Comparison of ENCODE assay signal across 15 cellular contexts in genomic region chr18:28995319-28995718, GRCh38.
DNase-seq lines count a peak whose midpoint lies in the region; ATAC-seq and TF ChIP-seq lines count a peak whose summit lies in the region.
"Had no signal": no experiment of that assay in that cellular context is flagged by ENCODE, and none has a peak within 500 bp of the region (broad histone marks: within the 10 kb centered on the region; RNA-seq: fewer than 3 reads in every experiment).

No MANE protein-coding gene starts in this region.

- H2AFZ ChIP-seq in DND-41 (ENCODE audit: low read depth, low read length), result no peak overlapping the region; the same call in 1 of the 2 replicates
- H2AFZ ChIP-seq: parathyroid adenoma had no signal

- no peak for TF ChIP-seq EP300 in tibial nerve (IDR thresholded peaks at IDR 0.05)

- H3K4me2 ChIP-seq in DND-41 (ENCODE audit: insufficient read depth, low read length), result no peak overlapping the region

- H3K4me3 Mint-ChIP-seq in neural crest cell, result no peak overlapping the region
- H3K4me3 Mint-ChIP-seq: activated naive CD4-positive, alpha-beta T cell treated with anti-CD3 and anti-CD28 coated beads for 36 hours; central memory CD8-positive, alpha-beta T cell; T-helper 2 cell treated with Interferon-gamma antibody and Interleukin-4, amounts not matched to agents 5 μg/mL and 100 μg/mL, for 36 hours had no signal

- TF ChIP-seq POLR2A in tibial nerve (IDR thresholded peaks at IDR 0.05), result no peak

- no peaks in the 10 kb centered on the region for H3K9me3 ChIP-seq in DND-41 (ENCODE audit: insufficient read depth, low read length, severe bottlenecking)
- no peaks in the 10 kb centered on the region for H3K9me3 ChIP-seq in tibial nerve

- peaks cover 3% of the 10 kb centered on the region for H3K9me3 Mint-ChIP-seq in neural crest cell

- no peak for ATAC-seq in DND-41 (ENCODE audit: insufficient read depth, low read depth)
- ATAC-seq in HG03175 (IDR thresholded peaks at IDR 0.05; ENCODE audit: unreplicated experiment), result no peak
- ATAC-seq in HG02884 (IDR thresholded peaks at IDR 0.05; ENCODE audit: unreplicated experiment), result no peak
- ATAC-seq: esophagus mucosa had no signal

- H3K4me1 Mint-ChIP-seq in neural crest cell, result no peaks in the 10 kb centered on the region
- H3K4me1 Mint-ChIP-seq: central memory CD8-positive, alpha-beta T cell had no signal

- H3K27me3 Mint-ChIP-seq in neural crest cell (ENCODE audit: low read depth), result no peaks in the 10 kb centered on the region
- H3K27me3 Mint-ChIP-seq: central memory CD8-positive, alpha-beta T cell had no signal

- H3K27ac ChIP-seq in DND-41 (ENCODE audit: low read length) (no peak overlapping the region), tibial nerve (no peak overlapping the region), RWPE1 (no peak overlapping the region)
- H3K27ac ChIP-seq: parathyroid adenoma had no signal

- peak; percentile 22 for TF ChIP-seq CTCF in DND-41 (IDR thresholded peaks at IDR 0.05; ENCODE audit: borderline replicate concordance, extremely low read depth, low read length, poor library complexity, severe bottlenecking)
- peak; percentile 51 for TF ChIP-seq CTCF in choroid plexus epithelial cell (conservative IDR thresholded peaks at IDR 0.05; ENCODE audit: low read depth, low read length)
- peak; percentile 39 for TF ChIP-seq CTCF in neural crest cell (conservative IDR thresholded peaks at IDR 0.05)
- no peak for TF ChIP-seq CTCF in tibial nerve (IDR thresholded peaks at IDR 0.05)
- TF ChIP-seq CTCF in RWPE1 (conservative IDR thresholded peaks at IDR 0.05; ENCODE audit: low read depth), result no peak

- POLR2A ChIA-PET in RWPE1 (lab: Yijun Ruan, JAX; ENCODE audit: low non-redundant PET), result no interaction called here

- no peaks in the 10 kb centered on the region for H3K36me3 Mint-ChIP-seq in neural crest cell (ENCODE audit: low read depth)

- no peaks in the 10 kb centered on the region for H4K20me1 ChIP-seq in DND-41 (ENCODE audit: insufficient read depth, low read length)

- H3K27me3 ChIP-seq in DND-41 (ENCODE audit: insufficient read depth, low read length, poor library complexity) (no peaks in the 10 kb centered on the region), tibial nerve (no peaks in the 10 kb centered on the region)

- CTCF ChIA-PET in RWPE1 (lab: Yijun Ruan, JAX), result interaction anchor here (0.5 kb wide), 1 partner anchor 454 kb away, joined by 3 read pairs; no protein-coding TSS in a partner anchor

- no peak for DNase-seq in DND-41
- peak; percentile 63 for DNase-seq in NCI-H146 treated with DMSO at 0.1 percent for 48 hours (lab: John Stamatoyannopoulos, UW; ENCODE audit: unreplicated experiment)
- peak; percentile 32 for DNase-seq in choroid plexus epithelial cell (ENCODE audit: low read depth)
- DNase-seq in neural crest cell (ENCODE audit: low read depth, low spot score), result no peak
- DNase-seq in tibial nerve (ENCODE audit: low spot score in 2 of 2), result no peak
- DNase-seq in RWPE1 (ENCODE audit: low spot score), result no peak
- DNase-seq: activated naive CD4-positive, alpha-beta T cell treated with anti-CD3 and anti-CD28 coated beads for 36 hours; Kasumi-1; mesenchymal stem cell had no signal

- H3K36me3 ChIP-seq in DND-41 (ENCODE audit: insufficient read depth, low read length) (no peaks in the 10 kb centered on the region), tibial nerve (no peaks in the 10 kb centered on the region)

- H3K4me3 ChIP-seq in DND-41 (ENCODE audit: low read depth in 1 of 2, low read length in 2 of 2) (no peak overlapping the region), choroid plexus epithelial cell (ENCODE audit: low read depth, low read length) (no peak overlapping the region), tibial nerve (no peak overlapping the region)

- no peak overlapping the region for H3K27ac Mint-ChIP-seq in neural crest cell (ENCODE audit: unreplicated experiment)
- H3K27ac Mint-ChIP-seq: activated naive CD4-positive, alpha-beta T cell treated with anti-CD3 and anti-CD28 coated beads for 36 hours; T-helper 2 cell treated with Interferon-gamma antibody and Interleukin-4, amounts not matched to agents 5 μg/mL and 100 μg/mL, for 36 hours had no signal

- H3K4me1 ChIP-seq in DND-41 (ENCODE audit: insufficient read depth, low read length) (no peaks in the 10 kb centered on the region), tibial nerve (no peaks in the 10 kb centered on the region)
- H3K4me1 ChIP-seq: parathyroid adenoma had no signal

- no peak overlapping the region for H3K9ac ChIP-seq in DND-41 (ENCODE audit: low read depth, low read length)
- H3K9ac ChIP-seq: parathyroid adenoma had no signal

- H3K79me2 ChIP-seq in DND-41 (ENCODE audit: insufficient read depth, low read length), result no peaks in the 10 kb centered on the region
- H3K79me2 ChIP-seq: parathyroid adenoma had no signal

Comparison
In these comparisons a context has a peak if more than half of its experiments do, and no peak if none do; other contexts are left out.
1. DNase-seq: peak in NCI-H146 treated with DMSO at 0.1 percent for 48 hours (single experiment) and choroid plexus epithelial cell (single experiment); none in DND-41 (single experiment), neural crest cell (single experiment), tibial nerve (0 of 2) and RWPE1 (single experiment).
2. CTCF ChIP-seq: peak in DND-41 (single experiment), choroid plexus epithelial cell (single experiment) and neural crest cell (single experiment); none in tibial nerve (0 of 5) and RWPE1 (single experiment).